ENCODE assay signal across 29 cellular contexts in genomic region chrY:14818452-14818851, GRCh38.
A peak's percentile ranks its signal among the peaks of the same experiment; 100 is the strongest.
DNase-seq lines count a peak whose midpoint lies in the region; ATAC-seq, FAIRE-seq and TF ChIP-seq lines count a peak whose summit lies in the region.
"Had no signal": no experiment of that assay in that cellular context is flagged by ENCODE, and none has a peak within 500 bp of the region (broad histone marks: within the 10 kb centered on the region; RNA-seq: fewer than 3 reads in every experiment).

No MANE protein-coding gene starts in this region.

- no peak for TF ChIP-seq EP300 in HepG2 (IDR thresholded peaks at IDR 0.05; ENCODE audit: low read depth in 2 of 2, low read length in 2 of 2)
- TF ChIP-seq EP300 in HepG2 (CRISPR knock-in tag; IDR thresholded peaks at IDR 0.05; ENCODE audit: borderline replicate concordance), result no peak

- FAIRE-seq in HepG2 (lab: Jason Lieb, UNC), result no peak
- FAIRE-seq: A204.1, A549, D721Med had no signal

- H4K20me1 ChIP-seq in HepG2 (ENCODE audit: insufficient read depth, low read length), result no peaks in the 10 kb centered on the region
- H4K20me1 ChIP-seq: BLaER1; BLaER1 treated with 17β-estradiol and CSF1 and Interleukin-3, amounts not matched to agents 10 nM and 100 nM had no signal

- POLR2A ChIA-PET in HepG2 (lab: Yijun Ruan, JAX), result no interaction called here

- H3K27me3 ChIP-seq in HepG2 (ENCODE audit: control insufficient read depth in 1 of 2, insufficient read depth in 2 of 2, low read length in 2 of 2) (no peaks in the 10 kb centered on the region), right lobe of liver (no peaks in the 10 kb centered on the region)
- H3K27me3 ChIP-seq: BE2C; BLaER1; BLaER1 treated with 17β-estradiol and CSF1 and Interleukin-3, amounts not matched to agents 10 nM and 100 nM had no signal

- H3K4me1 ChIP-seq in HepG2 (ENCODE audit: insufficient read depth, low read length), result 0 out of 2 replicates have a peak, but pooled peaks cover 8% of the 10 kb centered on the region
- H3K4me1 ChIP-seq in right lobe of liver, result no peaks in the 10 kb centered on the region
- H3K4me1 ChIP-seq: A549; BE2C; BLaER1; BLaER1 treated with 17β-estradiol and CSF1 and Interleukin-3, amounts not matched to agents 10 nM and 100 nM; Caco-2 had no signal

- in situ Hi-C loops in HepG2 (cut with HindIII; ENCODE audit: extremely low pct_ligation_motif_present, low pct_unique_long_range_greater_than_20kb), result no loop called here

- H3K27ac ChIP-seq in HepG2 (ENCODE audit: extremely low read length, insufficient read depth, low read length) (no peak overlapping the region), right lobe of liver (no peak overlapping the region)
- H3K27ac ChIP-seq: 22Rv1; A549; BLaER1; BLaER1 treated with 17β-estradiol and CSF1 and Interleukin-3, amounts not matched to agents 10 nM and 100 nM; C4-2B had no signal

- CTCF ChIA-PET in HepG2 (lab: Yijun Ruan, JAX; ENCODE audit: low intra/inter-chr PET ratio, low total read pairs), result no interaction called here

- H3K9me3 ChIP-seq in HepG2 (ENCODE audit: low read length) (no peaks in the 10 kb centered on the region), right lobe of liver (no peaks in the 10 kb centered on the region)
- H3K9me3 ChIP-seq: A549; BE2C; BLaER1; BLaER1 treated with 17β-estradiol and CSF1 and Interleukin-3, amounts not matched to agents 10 nM and 100 nM; Caco-2 had no signal

- no peaks in the 10 kb centered on the region for H3K79me2 ChIP-seq in HepG2 (ENCODE audit: insufficient read depth, low read length)

- intact Hi-C loops in HepG2 (cut with micrococcal nuclease; ENCODE audit: unreplicated experiment), result no loop called here
- intact Hi-C loops in right lobe of liver (cut with DNase I), result no loop called here

- no peak overlapping the region for H3K9ac ChIP-seq in HepG2 (ENCODE audit: insufficient read depth, low read depth, low read length)
- H3K9ac ChIP-seq: BLaER1; BLaER1 treated with 17β-estradiol and CSF1 and Interleukin-3, amounts not matched to agents 10 nM and 100 nM had no signal

- no peak overlapping the region for H3K4me2 ChIP-seq in HepG2 (ENCODE audit: low read depth, low read length)
- H3K4me2 ChIP-seq: A549; BLaER1; BLaER1 treated with 17β-estradiol and CSF1 and Interleukin-3, amounts not matched to agents 10 nM and 100 nM had no signal

- TF ChIP-seq POLR2A in HepG2 (IDR thresholded peaks at IDR 0.05; ENCODE audit: insufficient read depth in 1 of 2, low read depth in 2 of 2, low read length in 2 of 2) (no peak), right lobe of liver (IDR thresholded peaks at IDR 0.05) (no peak)

- H2AFZ ChIP-seq in HepG2 (ENCODE audit: low read length), result no peak overlapping the region

- H3K36me3 ChIP-seq in HepG2 (replicated peaks in 1 of 2; ENCODE audit: control insufficient read depth in 1 of 2, insufficient read depth in 2 of 2, low read length in 2 of 2) (no peaks in the 10 kb centered on the region; a peak in 1 of 5 replicates), right lobe of liver (no peaks in the 10 kb centered on the region)
- H3K36me3 ChIP-seq: BE2C; BLaER1; BLaER1 treated with 17β-estradiol and CSF1 and Interleukin-3, amounts not matched to agents 10 nM and 100 nM had no signal

- TF ChIP-seq CTCF in HepG2 (CRISPR knock-in tag; IDR thresholded peaks at IDR 0.05), result no peak
- no peak for TF ChIP-seq CTCF in right lobe of liver (IDR thresholded peaks at IDR 0.05)

- TF ChIP-seq RAD21 in HepG2 (CRISPR knock-in tag; IDR thresholded peaks at IDR 0.05), result no peak

- H3K4me3 ChIP-seq in HepG2 (replicated peaks in 1 of 3; ENCODE audit: insufficient read depth in 1 of 3, low read depth in 2 of 3, low read length in 3 of 3), result no peak overlapping the region
- no peak overlapping the region for H3K4me3 ChIP-seq in right lobe of liver
- H3K4me3 ChIP-seq: A549; BLaER1; BLaER1 treated with 17β-estradiol and CSF1 and Interleukin-3, amounts not matched to agents 10 nM and 100 nM had no signal

- no peak for ATAC-seq in HepG2
- no peak for ATAC-seq in right lobe of liver
- ATAC-seq: A549; CD8-positive, alpha-beta T cell had no signal

- no TSS peak for BruUV-seq in HepG2 (replicated peaks; lab: Mats Ljungman, UMichigan)

- DNase-seq in HepG2 (ENCODE audit: low spot score), result no peak
- no peak for DNase-seq in right lobe of liver
- DNase-seq: 8988T; ACHN; AML-193; BE2C; C1 segment of cervical spinal cord; Caco-2; Calu3; CD4-positive, alpha-beta memory T cell; CD4-positive, alpha-beta T cell; CD4-positive, CD25-positive, alpha-beta regulatory T cell; CD8-positive, alpha-beta memory T cell; CD8-positive, alpha-beta T cell; COR-L47; DMS 273 treated with DMSO at 0.1 percent for 48 hours; DMS153; DMS53; DMS79; DMS79 treated with DMSO at 0.1 percent for 48 hours; DND-41; EL had no signal

TF ChIP-seq in HepG2, 621 proteins besides CTCF, POLR2A, EP300 and RAD21 (continues in another document):
- no peak for TF ChIP-seq MAX (IDR thresholded peaks at IDR 0.05)
- no peak for TF ChIP-seq ZNF180 (CRISPR knock-in tag; IDR thresholded peaks at IDR 0.05; ENCODE audit: borderline replicate concordance, low read depth)
- TF ChIP-seq MAZ (IDR thresholded peaks at IDR 0.05; ENCODE audit: borderline replicate concordance, low read depth, low read length), result no peak
- no peak for TF ChIP-seq MAZ (CRISPR knock-in tag; IDR thresholded peaks at IDR 0.05; ENCODE audit: low read depth)
- no peak for TF ChIP-seq ZBED4 (CRISPR knock-in tag; IDR thresholded peaks at IDR 0.05; ENCODE audit: borderline replicate concordance)
- TF ChIP-seq ATF7-NPFF (CRISPR knock-in tag; IDR thresholded peaks at IDR 0.05; ENCODE audit: low read depth), result no peak
- no peak for TF ChIP-seq ZNF776 (CRISPR knock-in tag; IDR thresholded peaks at IDR 0.05)
- TF ChIP-seq BCL6 (CRISPR knock-in tag; IDR thresholded peaks at IDR 0.05), result peak; percentile 60
- TF ChIP-seq CHD4 (IDR thresholded peaks at IDR 0.05; ENCODE audit: borderline replicate concordance, low read length), result no peak
- no peak for TF ChIP-seq ZNF7 (CRISPR knock-in tag; IDR thresholded peaks at IDR 0.05)
- TF ChIP-seq PRDM10 (CRISPR knock-in tag; IDR thresholded peaks at IDR 0.05; ENCODE audit: low read depth), result peak; percentile 96
- no peak for TF ChIP-seq POLR2AphosphoS2 (IDR thresholded peaks at IDR 0.05; ENCODE audit: low read depth, low read length)
- TF ChIP-seq RFX3 (CRISPR knock-in tag; IDR thresholded peaks at IDR 0.05), result no peak
- no peak for TF ChIP-seq NR2F2 (IDR thresholded peaks at IDR 0.05; ENCODE audit: borderline replicate concordance, low read depth)
